Comparison of ENCODE assay signal across 21 cellular contexts in genomic region chr2:30716117-30716900, GRCh38.
"Had no signal": no experiment of that assay in that cellular context is flagged by ENCODE, and none has a peak within 500 bp of the region (broad histone marks: within the 10 kb centered on the region; RNA-seq: fewer than 3 reads in every experiment).

No MANE protein-coding gene starts in this region.

- H3K36me3 ChIP-seq: adrenal gland, cardiac muscle cell, esophagus squamous epithelium, neutrophil, suprapubic skin had no signal

- H3K4me1 ChIP-seq: adrenal gland had no signal

- H3K27me3 ChIP-seq: adrenal gland, cardiac muscle cell had no signal

- H3K36me3 Mint-ChIP-seq: activated naive CD4-positive, alpha-beta T cell treated with anti-CD3 and anti-CD28 coated beads, Interleukin-2, amount 50 U/mL, for 24 hours; natural killer cell had no signal

- H3K4me1 Mint-ChIP-seq: activated naive CD4-positive, alpha-beta T cell treated with anti-CD3 and anti-CD28 coated beads, Interleukin-2, amount 50 U/mL, for 24 hours had no signal

- H3K4me3 ChIP-seq: adrenal gland, cardiac muscle cell, esophagus squamous epithelium, suprapubic skin had no signal

- FAIRE-seq: small intestine had no signal

- DNase-seq: activated CD4-positive, alpha-beta T cell treated with anti-CD3 and anti-CD28 coated beads, Interleukin-2, amount 10 ng/mL, durations not matched to agents 24 days and 14 days; activated CD4-positive, CD25-positive, alpha-beta regulatory T cell; activated CD8-positive, alpha-beta T cell treated with anti-CD3 and anti-CD28 coated beads, Interleukin-2, amount 10 ng/mL, durations not matched to agents 7 days and 5 days; activated T-cell treated with anti-CD3 and anti-CD28 coated beads for 4 hours; esophagus squamous epithelium; foreskin fibroblast; glutamatergic neuron; mesendoderm; natural killer cell; posterior cingulate gyrus; right cardiac atrium; small intestine; stimulated activated CD4-positive, alpha-beta T cell treated with anti-CD3 and anti-CD28 coated beads, Interleukin-4, amount 100 ng/mL, for 4 hours; stimulated activated CD8-positive, alpha-beta memory T cell treated with anti-CD3 and anti-CD28 coated beads, Interleukin-4, amount 100 ng/mL, for 48 hours; stimulated activated naive CD4-positive, alpha-beta T cell treated with Interleukin-2 at 50 U/mL for 16 hours; SW 1271 had no signal

- H3K9me3 Mint-ChIP-seq: activated CD4-positive, alpha-beta T cell treated with anti-CD3 and anti-CD28 coated beads, Interleukin-2, amount 10 ng/mL, durations not matched to agents 24 days and 14 days; activated naive CD4-positive, alpha-beta T cell treated with anti-CD3 and anti-CD28 coated beads, Interleukin-2, amount 50 U/mL, for 24 hours; natural killer cell had no signal

- H3K9me3 ChIP-seq: adrenal gland, esophagus squamous epithelium, neutrophil, suprapubic skin had no signal

- H3K4me3 Mint-ChIP-seq: activated CD4-positive, alpha-beta T cell treated with anti-CD3 and anti-CD28 coated beads, Interleukin-2, amount 10 ng/mL, durations not matched to agents 24 days and 14 days; activated CD8-positive, alpha-beta T cell treated with anti-CD3 and anti-CD28 coated beads, Interleukin-2, amount 10 ng/mL, durations not matched to agents 7 days and 5 days; activated naive CD4-positive, alpha-beta T cell treated with anti-CD3 and anti-CD28 coated beads, Interleukin-2, amount 50 U/mL, for 24 hours; natural killer cell had no signal

- H3K27ac ChIP-seq: adrenal gland, cardiac muscle cell, esophagus squamous epithelium, neutrophil, suprapubic skin had no signal

- H3K27me3 Mint-ChIP-seq: activated naive CD4-positive, alpha-beta T cell treated with anti-CD3 and anti-CD28 coated beads, Interleukin-2, amount 50 U/mL, for 24 hours had no signal

- H3K27ac Mint-ChIP-seq: activated CD4-positive, alpha-beta T cell treated with anti-CD3 and anti-CD28 coated beads, Interleukin-2, amount 10 ng/mL, durations not matched to agents 24 days and 14 days; activated CD8-positive, alpha-beta T cell treated with anti-CD3 and anti-CD28 coated beads, Interleukin-2, amount 10 ng/mL, durations not matched to agents 7 days and 5 days; activated naive CD4-positive, alpha-beta T cell treated with anti-CD3 and anti-CD28 coated beads, Interleukin-2, amount 50 U/mL, for 24 hours; natural killer cell had no signal
